8 cellular contexts compared by ENCODE assay signal in genomic region chr13:28137556-28137955, GRCh38. TPM values are rescaled to one million over a fixed set of nuclear protein-coding genes. Genes with fewer than 3 reads are reported as not detected.
A peak's percentile ranks its signal among the peaks of the same experiment; 100 is the strongest.
DNase-seq lines count a peak whose midpoint lies in the region; ATAC-seq and TF ChIP-seq lines count a peak whose summit lies in the region.

No MANE protein-coding gene starts in this region.

- ATAC-seq in HG03095 (IDR thresholded peaks at IDR 0.05; ENCODE audit: unreplicated experiment) (peak; percentile 1), HG02938 (IDR thresholded peaks at IDR 0.05; ENCODE audit: unreplicated experiment) (no peak)

- peaks cover 20% of the 10 kb centered on the region; the same call in 1 of the 2 replicates for H4K20me1 ChIP-seq in SU-DHL-6 (ENCODE audit: low read depth, low read length)

- H3K27ac ChIP-seq in SU-DHL-6 (ENCODE audit: low read depth, low read length) (peak overlapping the region; percentile 89), rectal smooth muscle tissue (ENCODE audit: low read depth, low read length) (peak overlapping the region; percentile 95)

- H3K4me2 ChIP-seq in SU-DHL-6 (ENCODE audit: low read depth, low read length, poor library complexity, severe bottlenecking) = peak overlapping the region; percentile 98

- peak; percentile 63 for DNase-seq in DMS79 treated with DMSO at 0.1 percent for 48 hours (lab: John Stamatoyannopoulos, UW)
- DNase-seq in DMS79 (lab: John Stamatoyannopoulos, UW) = no peak
- no peak for DNase-seq in fibroblast of villous mesenchyme (ENCODE audit: low read depth)
- no peak for DNase-seq in activated gamma-delta T cell treated with Interleukin-2 at 50 U/mL for 16 hours

- H3K9ac ChIP-seq in SU-DHL-6 (ENCODE audit: low read length) = peak overlapping the region; percentile 95
- peak overlapping the region; percentile 93 for H3K9ac ChIP-seq in rectal smooth muscle tissue (ENCODE audit: low read length)

- H3K9me3 ChIP-seq in SU-DHL-6 (ENCODE audit: insufficient read depth, low read length) = no peaks in the 10 kb centered on the region

- peaks cover 48% of the 10 kb centered on the region for H3K79me2 ChIP-seq in SU-DHL-6 (ENCODE audit: insufficient read depth, low read length)

- H2AFZ ChIP-seq in SU-DHL-6 (ENCODE audit: low read depth, low read length, severe bottlenecking) = peak overlapping the region; percentile 55

- H3K9me2 ChIP-seq in SU-DHL-6 (replicated peaks; ENCODE audit: insufficient read depth, low read length) = no peaks in the 10 kb centered on the region

- peaks cover 6% of the 10 kb centered on the region for H3K4me1 ChIP-seq in rectal smooth muscle tissue (ENCODE audit: control insufficient read depth, insufficient read depth, low read length)

- H3K36me3 ChIP-seq in SU-DHL-6 (ENCODE audit: low read length) = no peaks in the 10 kb centered on the region
- no peaks in the 10 kb centered on the region for H3K36me3 ChIP-seq in rectal smooth muscle tissue (ENCODE audit: control insufficient read depth, insufficient read depth, low read length)

- TF ChIP-seq CTCF in SU-DHL-6 (IDR thresholded peaks at IDR 0.05; ENCODE audit: insufficient read depth, low read length, poor library complexity, severe bottlenecking) (no peak), fibroblast of villous mesenchyme (IDR thresholded peaks at IDR 0.05; ENCODE audit: insufficient read depth, low read depth, low read length) (no peak)

- H3K27me3 ChIP-seq in SU-DHL-6 (ENCODE audit: low read length) (no peaks in the 10 kb centered on the region), rectal smooth muscle tissue (ENCODE audit: control insufficient read depth, insufficient read depth, low read length) (no peaks in the 10 kb centered on the region)

- H3K4me3 ChIP-seq in SU-DHL-6 (ENCODE audit: insufficient read depth, low read length, poor library complexity, severe bottlenecking) (peak overlapping the region; percentile 87), fibroblast of villous mesenchyme (ENCODE audit: low read depth, low read length) (peak overlapping the region; percentile 84), rectal smooth muscle tissue (ENCODE audit: low read length) (peak overlapping the region; percentile 96)

- 0 out of 2 replicates have a peak, but pooled peaks cover 11% of the 10 kb centered on the region for H3F3A ChIP-seq in SU-DHL-6 (ENCODE audit: insufficient read depth)

RNA-seq across cellular contexts. Expression of gene PAN3, which starts 0.8 kb away (rescaled TPM):
- total RNA-seq in fibroblast of villous mesenchyme = 19.0 and 19.9 TPM in 2 replicates

RNA-seq across cellular contexts. Expression of gene FLT3, which starts 37.2 kb away (rescaled TPM):
- not detected in 2 replicates for total RNA-seq in fibroblast of villous mesenchyme
